22 cellular contexts compared by ENCODE assay signal in the genomic region with DNA sequence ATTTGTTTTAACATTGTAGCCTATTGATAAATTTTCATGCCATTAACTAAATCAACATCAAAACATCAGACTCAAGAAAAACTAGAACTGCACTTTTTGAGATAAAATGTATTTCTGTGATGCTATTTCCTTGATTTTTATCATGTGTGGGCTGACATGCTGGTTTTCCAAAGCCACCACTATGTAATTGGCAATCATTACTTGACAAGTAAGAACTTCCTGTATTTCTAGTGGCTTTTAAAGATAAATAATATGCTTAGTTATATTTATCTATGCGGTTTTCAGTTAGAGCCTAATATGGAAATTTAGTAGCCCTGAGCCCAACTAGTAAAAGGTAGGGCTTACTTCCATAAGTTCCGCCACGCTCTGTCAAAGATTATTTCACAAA.
DNase-seq lines count a peak whose midpoint lies in the region; ATAC-seq, FAIRE-seq and TF ChIP-seq lines count a peak whose summit lies in the region.
"Had no signal": no experiment of that assay in that cellular context is flagged by ENCODE, and none has a peak within 500 bp of the region (broad histone marks: within the 10 kb centered on the region; RNA-seq: fewer than 3 reads in every experiment).

No MANE protein-coding gene starts in this region.

- no peaks in the 10 kb centered on the region for H4K20me1 ChIP-seq in astrocyte (ENCODE audit: insufficient read depth, low read length)

- no peaks in the 10 kb centered on the region for H3K36me3 Mint-ChIP-seq in astrocyte (ENCODE audit: low read depth, unreplicated experiment)

- H3K9ac ChIP-seq in astrocyte (ENCODE audit: low read length) = no peak overlapping the region
- H3K9ac ChIP-seq: SK-N-SH had no signal

- no peak for FAIRE-seq in astrocyte (lab: Jason Lieb, UNC)
- FAIRE-seq: A204.1, H1 had no signal

- no peak overlapping the region for H3K4me3 ChIP-seq in astrocyte (ENCODE audit: insufficient read depth, low read depth, low read length)

- H3K27ac ChIP-seq in astrocyte (ENCODE audit: low read depth, low read length) = no peak overlapping the region
- H3K27ac ChIP-seq: C4-2B had no signal

- H2AFZ ChIP-seq in astrocyte (ENCODE audit: low read depth, low read length) = no peak overlapping the region

- no peaks in the 10 kb centered on the region for H3K4me1 ChIP-seq in astrocyte (ENCODE audit: insufficient read depth, low read length)

- no peaks in the 10 kb centered on the region for H3K9me3 Mint-ChIP-seq in astrocyte (ENCODE audit: unreplicated experiment)

- no peak for TF ChIP-seq CTCF in astrocyte (IDR thresholded peaks at IDR 0.05; ENCODE audit: insufficient read depth, low read depth, low read length)

- no peaks in the 10 kb centered on the region for H3K79me2 ChIP-seq in astrocyte (ENCODE audit: insufficient read depth, low read length)

- ATAC-seq in sciatic nerve (no peak), GM19455 (IDR thresholded peaks at IDR 0.05; ENCODE audit: unreplicated experiment) (no peak)

- DNase-seq in AML-193 (lab: John Stamatoyannopoulos, UW) = peak; percentile 21 to 30
- DNase-seq in H4 (ENCODE audit: low spot score) = peak; percentile 61
- DNase-seq in NOMO-1 (lab: John Stamatoyannopoulos, UW; ENCODE audit: unreplicated experiment in 2 of 2) = peak; percentile 72 to 79
- DNase-seq in astrocyte (ENCODE audit: low read depth) = peak; percentile 59
- DNase-seq in sciatic nerve (ENCODE audit: low spot score) = no peak
- no peak for DNase-seq in SW480 (ENCODE audit: low spot score)
- DNase-seq in NCI-H526 (lab: John Stamatoyannopoulos, UW) = no peak
- DNase-seq: DMS 273 treated with DMSO at 0.1 percent for 48 hours; IMR-90; NCI-H1105; NCI-H1694 treated with DMSO at 0.1 percent for 48 hours; NCI-H2107; NCI-H345; NCI-H526 treated with DMSO at 0.1 percent for 48 hours; NK-92 treated with Interleukin-12 subunit alpha and Interleukin-12 subunit beta, amount 100 ng/mL, for 24 hours; SHP77; SK-N-SH; T-helper 1 cell had no signal

- H3K9me3 ChIP-seq in astrocyte (ENCODE audit: insufficient read depth, low read depth, low read length) = no peaks in the 10 kb centered on the region
- H3K9me3 ChIP-seq: SK-N-SH had no signal

- no peak overlapping the region for H3K4me2 ChIP-seq in astrocyte (ENCODE audit: low read length)
- H3K4me2 ChIP-seq: SK-N-SH had no signal

- intact Hi-C loops in sciatic nerve (cut with DNase I) = no loop called here

- H3K27me3 Mint-ChIP-seq in astrocyte (ENCODE audit: low read depth, unreplicated experiment) = peaks cover 3% of the 10 kb centered on the region

- no peaks in the 10 kb centered on the region for H3K36me3 ChIP-seq in astrocyte (ENCODE audit: insufficient read depth, low read length)

- peaks cover 4% of the 10 kb centered on the region for H3K4me1 Mint-ChIP-seq in astrocyte (ENCODE audit: low read depth, unreplicated experiment)

- H3K27me3 ChIP-seq in astrocyte (ENCODE audit: insufficient read depth, low read length) = no peaks in the 10 kb centered on the region

- no peak overlapping the region for H3K4me3 Mint-ChIP-seq in astrocyte (ENCODE audit: unreplicated experiment)

- H3K27ac Mint-ChIP-seq in astrocyte (ENCODE audit: unreplicated experiment) = no peak overlapping the region

Comparison
In these comparisons a context has a peak if more than half of its experiments do, and no peak if none do; other contexts are left out.
1. DNase-seq: peak in AML-193 (2 of 2), H4 (single experiment), NOMO-1 (2 of 2) and astrocyte (single experiment); none in sciatic nerve (single experiment), SW480 (single experiment) and NCI-H526 (0 of 2).